ENCODE assay signal across 1 cellular context in the genomic region with DNA sequence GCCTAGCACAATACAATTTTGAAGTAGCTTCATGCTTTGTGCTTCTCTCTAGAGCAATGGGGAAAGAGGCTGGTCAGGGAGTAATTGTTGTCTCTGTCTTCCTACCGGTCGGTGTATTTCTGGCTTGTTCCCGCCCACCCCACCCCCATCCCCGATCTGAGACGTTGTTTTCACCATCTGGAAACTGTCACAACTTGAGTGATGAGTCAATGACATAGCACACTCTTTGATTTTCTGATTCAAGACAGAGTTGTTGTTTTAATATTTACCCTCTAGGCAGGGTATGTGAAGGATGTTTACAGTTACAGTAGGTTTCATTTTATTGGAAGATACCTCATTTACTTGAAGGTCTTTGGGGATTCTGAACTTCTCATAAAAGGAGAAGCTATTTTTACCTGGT.
TF ChIP-seq lines count a peak whose summit lies in the region.

No MANE protein-coding gene starts in this region.

TF ChIP-seq in HepG2, 621 proteins besides CTCF, POLR2A, EP300 and RAD21:
- TF ChIP-seq ZNF343 (CRISPR knock-in tag; IDR thresholded peaks at IDR 0.05) = no peak
- TF ChIP-seq, protein P1, sequence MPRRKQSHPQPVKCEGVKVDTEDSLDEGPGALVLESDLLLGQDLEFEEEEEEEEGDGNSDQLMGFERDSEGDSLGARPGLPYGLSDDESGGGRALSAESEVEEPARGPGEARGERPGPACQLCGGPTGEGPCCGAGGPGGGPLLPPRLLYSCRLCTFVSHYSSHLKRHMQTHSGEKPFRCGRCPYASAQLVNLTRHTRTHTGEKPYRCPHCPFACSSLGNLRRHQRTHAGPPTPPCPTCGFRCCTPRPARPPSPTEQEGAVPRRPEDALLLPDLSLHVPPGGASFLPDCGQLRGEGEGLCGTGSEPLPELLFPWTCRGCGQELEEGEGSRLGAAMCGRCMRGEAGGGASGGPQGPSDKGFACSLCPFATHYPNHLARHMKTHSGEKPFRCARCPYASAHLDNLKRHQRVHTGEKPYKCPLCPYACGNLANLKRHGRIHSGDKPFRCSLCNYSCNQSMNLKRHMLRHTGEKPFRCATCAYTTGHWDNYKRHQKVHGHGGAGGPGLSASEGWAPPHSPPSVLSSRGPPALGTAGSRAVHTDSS (CRISPR knock-in tag; conservative IDR thresholded peaks at IDR 0.05) = no peak
